Comparison of ENCODE assay signal across 26 cellular contexts in the genomic region with DNA sequence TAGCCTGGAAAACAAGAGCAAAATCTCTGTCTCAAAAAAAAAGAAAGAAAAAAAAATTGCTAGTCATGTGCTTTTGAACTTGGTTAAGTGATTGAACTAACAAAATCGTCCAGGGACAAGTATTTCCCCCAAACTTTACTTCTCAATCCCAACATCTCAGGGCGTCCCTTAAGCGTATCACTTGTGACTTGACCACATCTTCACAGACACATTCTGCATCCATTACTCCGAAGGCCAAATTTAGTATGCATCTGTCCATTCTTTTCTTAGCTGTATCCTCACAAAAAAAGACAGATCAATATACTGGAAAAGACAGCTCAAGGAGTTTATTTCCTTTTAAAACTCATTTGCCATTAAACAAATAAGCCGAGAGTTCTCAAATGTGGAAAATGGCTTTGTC. TPM values are rescaled to one million over a fixed set of nuclear protein-coding genes. Genes with fewer than 3 reads are reported as not detected.
DNase-seq lines count a peak whose midpoint lies in the region; ATAC-seq, FAIRE-seq and TF ChIP-seq lines count a peak whose summit lies in the region.
"Had no signal": no experiment of that assay in that cellular context is flagged by ENCODE, and none has a peak within 500 bp of the region (broad histone marks: within the 10 kb centered on the region; RNA-seq: fewer than 3 reads in every experiment).

No MANE protein-coding gene starts in this region.

- H3K4me3 Mint-ChIP-seq in MCF 10A (ENCODE audit: unreplicated experiment) (no peak overlapping the region), nephron (no peak overlapping the region)
- H3K4me3 Mint-ChIP-seq: activated CD4-positive, alpha-beta memory T cell treated with anti-CD3 and anti-CD28 coated beads for 36 hours; activated naive CD4-positive, alpha-beta T cell treated with anti-CD3 and anti-CD28 coated beads, Interleukin-2, amount 10 ng/mL, durations not matched to agents 7 days and 5 days; brain; CD4-positive, alpha-beta memory T cell; IgD-negative memory B cell; T-helper 2 cell treated with Interferon-gamma antibody and Interleukin-4, amounts not matched to agents 5 μg/mL and 100 μg/mL, for 36 hours had no signal

- H3K27ac Mint-ChIP-seq in MCF 10A (ENCODE audit: low read depth, unreplicated experiment) (peak overlapping the region; percentile 67), nephron (peak overlapping the region; percentile 38 to 86 (median 75))
- H3K27ac Mint-ChIP-seq: activated CD4-positive, alpha-beta memory T cell treated with anti-CD3 and anti-CD28 coated beads for 36 hours; activated naive CD4-positive, alpha-beta T cell treated with anti-CD3 and anti-CD28 coated beads, Interleukin-2, amount 10 ng/mL, durations not matched to agents 7 days and 5 days; T-helper 2 cell treated with Interferon-gamma antibody and Interleukin-4, amounts not matched to agents 5 μg/mL and 100 μg/mL, for 36 hours had no signal

- H3K27me3 ChIP-seq in breast epithelium (no peaks in the 10 kb centered on the region), mammary epithelial cell (ENCODE audit: insufficient read depth, low read length) (no peaks in the 10 kb centered on the region)
- H3K27me3 ChIP-seq: neutrophil, right lobe of liver had no signal

- no peak for ATAC-seq in GM19328 (IDR thresholded peaks at IDR 0.05; ENCODE audit: unreplicated experiment)
- ATAC-seq: left lobe of liver, right lobe of liver, Right ventricle myocardium inferior had no signal

- POLR2A ChIA-PET in MCF 10A (lab: Yijun Ruan, JAX), result interaction anchor here (1.3 to 2.1 kb wide), 6 partner anchors 8 to 46 kb away, joined by 5 to 13 read pairs (median 8); a partner anchor contains a TSS

- dilution Hi-C loops in mammary epithelial cell (cut with HindIII; ENCODE audit: low sequenced_read_pairs), result no loop called here

- H3K9me3 ChIP-seq in breast epithelium (no peaks in the 10 kb centered on the region), mammary epithelial cell (replicated peaks; ENCODE audit: insufficient read depth, low read length) (no peaks in the 10 kb centered on the region)
- H3K9me3 ChIP-seq: neutrophil, right lobe of liver had no signal

- no TSS peak for BruUV-seq in MCF 10A (replicated peaks; lab: Mats Ljungman, UMichigan)
- BruUV-seq in mammary epithelial cell (replicated peaks; lab: Mats Ljungman, UMichigan), result no TSS peak

- H4K20me1 ChIP-seq in mammary epithelial cell (ENCODE audit: insufficient read depth, low read length), result no peaks in the 10 kb centered on the region

- DNase-seq in MCF 10A (ENCODE audit: unreplicated experiment) (no peak), breast epithelium (ENCODE audit: low spot score in 2 of 2) (no peak), mammary epithelial cell (no peak), urothelium cell line (ENCODE audit: low spot score) (no peak), midbrain (lab: John Stamatoyannopoulos, UW) (no peak), AML-193 (lab: John Stamatoyannopoulos, UW) (no peak)
- DNase-seq: activated CD4-positive, alpha-beta memory T cell treated with anti-CD3 and anti-CD28 coated beads for 36 hours; activated CD4-positive, alpha-beta T cell treated with anti-CD3 and anti-CD28 coated beads for 1 hour; activated CD8-positive, alpha-beta memory T cell treated with anti-CD3 and anti-CD28 coated beads, Interleukin-2, amount 50 U/mL, for 48 hours; activated naive CD4-positive, alpha-beta T cell treated with anti-CD3 and anti-CD28 coated beads, Interleukin-2, amount 10 ng/mL, durations not matched to agents 7 days and 5 days; CD4-positive, alpha-beta memory T cell; NCI-H1048; NCI-H187; NCI-H2171 treated with DMSO at 0.1 percent for 48 hours; NCI-H510A; stimulated activated CD4-positive, alpha-beta T cell treated with anti-CD3 and anti-CD28 coated beads, Interleukin-15, amount 100 ng/mL, for 24 hours; stimulated activated CD4-positive, alpha-beta T cell treated with anti-CD3 and anti-CD28 coated beads, Interleukin-4, amount 100 ng/mL, for 4 hours had no signal

- TF ChIP-seq CTCF in MCF 10A (IDR thresholded peaks at IDR 0.05; ENCODE audit: unreplicated experiment) (no peak), breast epithelium (IDR thresholded peaks at IDR 0.05) (no peak), mammary epithelial cell (conservative IDR thresholded peaks at IDR 0.05 in 1 of 2, IDR thresholded peaks at IDR 0.05 in 1 of 2; ENCODE audit: extremely low read depth in 1 of 2, insufficient read depth in 1 of 2, low read depth in 1 of 2, low read length in 2 of 2) (no peak), nephron (IDR thresholded peaks at IDR 0.05; ENCODE audit: unreplicated experiment in 3 of 3) (no peak)

- H3K36me3 ChIP-seq in breast epithelium (no peaks in the 10 kb centered on the region), mammary epithelial cell (ENCODE audit: insufficient read depth, low read length) (no peaks in the 10 kb centered on the region)
- H3K36me3 ChIP-seq: right lobe of liver had no signal

- TF ChIP-seq POLR2A in breast epithelium (IDR thresholded peaks at IDR 0.05), result no peak

- H3K4me1 Mint-ChIP-seq in MCF 10A (ENCODE audit: insufficient read depth, unreplicated experiment) (peaks cover 7% of the 10 kb centered on the region), nephron (peaks cover 17% of the 10 kb centered on the region)

- intact Hi-C loops in MCF 10A (cut with micrococcal nuclease), result no loop called here
- intact Hi-C loops in breast epithelium (cut with DNase I; ENCODE audit: low total_unique reads), result no loop called here
- intact Hi-C loops in mammary epithelial cell (cut with micrococcal nuclease), result no loop called here

- CTCF ChIA-PET in MCF 10A (lab: Yijun Ruan, JAX) (interaction anchor here (0.5 to 0.8 kb wide), 2 partner anchors 26 to 46 kb away, joined by 3 to 4 read pairs; no protein-coding TSS in a partner anchor), mammary epithelial cell (lab: Charles Lee; ENCODE audit: low non-redundant PET) (no interaction called here)

- H3K79me2 ChIP-seq in mammary epithelial cell (ENCODE audit: insufficient read depth, low read length), result no peaks in the 10 kb centered on the region

- FAIRE-seq in urothelium cell line (lab: Jason Lieb, UNC), result no peak

- no peak overlapping the region for H3K4me3 ChIP-seq in breast epithelium
- no peak overlapping the region for H3K4me3 ChIP-seq in mammary epithelial cell (replicated peaks in 1 of 3; ENCODE audit: insufficient read depth in 1 of 3, low read depth in 2 of 3, low read length in 3 of 3)
- H3K4me3 ChIP-seq: right lobe of liver had no signal

- H3K27me3 Mint-ChIP-seq in MCF 10A (ENCODE audit: insufficient read depth, unreplicated experiment) (no peaks in the 10 kb centered on the region), nephron (ENCODE audit: low read depth) (peaks cover 3% of the 10 kb centered on the region)
- H3K27me3 Mint-ChIP-seq: activated CD4-positive, alpha-beta memory T cell treated with anti-CD3 and anti-CD28 coated beads for 36 hours; activated naive CD4-positive, alpha-beta T cell treated with anti-CD3 and anti-CD28 coated beads, Interleukin-2, amount 10 ng/mL, durations not matched to agents 7 days and 5 days; brain; CD4-positive, alpha-beta memory T cell; IgD-negative memory B cell had no signal

- H3K9ac ChIP-seq in mammary epithelial cell (ENCODE audit: insufficient read depth, low read length), result no peak overlapping the region

- H3K9me3 Mint-ChIP-seq in MCF 10A (ENCODE audit: unreplicated experiment), result no peaks in the 10 kb centered on the region
- H3K9me3 Mint-ChIP-seq in nephron, result no peaks in the 10 kb centered on the region
- H3K9me3 Mint-ChIP-seq: activated CD4-positive, alpha-beta memory T cell treated with anti-CD3 and anti-CD28 coated beads for 36 hours; activated naive CD4-positive, alpha-beta T cell treated with anti-CD3 and anti-CD28 coated beads, Interleukin-2, amount 10 ng/mL, durations not matched to agents 7 days and 5 days; brain; CD4-positive, alpha-beta memory T cell; IgD-negative memory B cell; T-helper 2 cell treated with Interferon-gamma antibody and Interleukin-4, amounts not matched to agents 5 μg/mL and 100 μg/mL, for 36 hours had no signal

- H2AFZ ChIP-seq in mammary epithelial cell (ENCODE audit: low read depth, low read length), result no peak overlapping the region

- WGBS in mammary epithelial cell (ENCODE audit: low coverage, missing lambda C conversion rate), result 90% methylated on average over 5 of the region's 5 CpGs

- no peak overlapping the region for H3K4me2 ChIP-seq in mammary epithelial cell (ENCODE audit: insufficient read depth, low read depth, low read length)

- H3K27ac ChIP-seq in breast epithelium, result no peak overlapping the region
- H3K27ac ChIP-seq in mammary epithelial cell (ENCODE audit: insufficient read depth, low read depth, low read length), result peak overlapping the region; percentile 7
- H3K27ac ChIP-seq: neutrophil, right lobe of liver had no signal

- peaks cover 24% of the 10 kb centered on the region for H3K36me3 Mint-ChIP-seq in MCF 10A (ENCODE audit: insufficient read depth, unreplicated experiment)
- peaks cover 24% of the 10 kb centered on the region for H3K36me3 Mint-ChIP-seq in nephron (ENCODE audit: low read depth)
- H3K36me3 Mint-ChIP-seq: IgD-negative memory B cell had no signal

- in situ Hi-C loops in mammary epithelial cell (cut with MboI; ENCODE audit: low sequenced_read_pairs in 2 of 2), result no loop called here

- H3K4me1 ChIP-seq in breast epithelium (no peaks in the 10 kb centered on the region), mammary epithelial cell (ENCODE audit: insufficient read depth, low read length) (peaks cover 15% of the 10 kb centered on the region)
- H3K4me1 ChIP-seq: right lobe of liver had no signal

RNA-seq across cellular contexts. Expression of a gene that starts 5.9 kb away (rescaled TPM):
- total RNA-seq in MCF 10A (2022) (342 and 360 TPM in 2 replicates), breast epithelium (10 to 100 TPM in 2 of 3 donors, 1 to 10 TPM in 1; 9.9 to 30.5 (median 24.9) TPM), mammary epithelial cell (100 to 1,000 TPM; 107 to 223 TPM)
- polyA plus RNA-seq in mammary epithelial cell, result 280 TPM
- 110 TPM for polyA minus RNA-seq in mammary epithelial cell

RNA-seq across cellular contexts. Expression of a gene that starts 22.5 kb away (rescaled TPM):
- 186 and 194 TPM in 2 replicates for total RNA-seq in MCF 10A (2022)
- 10 to 100 TPM; 68.8 to 78.6 (median 74.6) TPM for total RNA-seq in breast epithelium
- 100 to 1,000 TPM in 1 of 2 donors, 10 to 100 TPM in 1; 49.7 to 279 TPM for total RNA-seq in mammary epithelial cell
- polyA plus RNA-seq in mammary epithelial cell, result 71.8 TPM
- polyA minus RNA-seq in mammary epithelial cell, result 141 TPM

RNA-seq across cellular contexts. Expression of a gene that starts 28.7 kb away (rescaled TPM):
- total RNA-seq in MCF 10A (2022) (105 and 113 TPM in 2 replicates), breast epithelium (100 to 1,000 TPM in 1 of 3 donors, 10 to 100 TPM in 2; 79.6 to 106 (median 91.4) TPM), mammary epithelial cell (10 to 100 TPM; 45.7 to 65.7 TPM)
- polyA plus RNA-seq in mammary epithelial cell, result 37.9 TPM
- 27.5 TPM for polyA minus RNA-seq in mammary epithelial cell

RNA-seq across cellular contexts. Expression of a gene that starts 45.3 kb away (rescaled TPM):
- total RNA-seq in MCF 10A (2022) (42.3 and 49.2 TPM in 2 replicates), breast epithelium (10 to 100 TPM; 37.1 to 40.2 (median 37.7) TPM), mammary epithelial cell (10 to 100 TPM; 28.2 to 60.8 TPM)
- polyA plus RNA-seq in mammary epithelial cell, result 75.8 TPM
- 144 TPM for polyA minus RNA-seq in mammary epithelial cell

RNA-seq across cellular contexts. Expression of a gene that starts 50.4 kb away (rescaled TPM):
- total RNA-seq in MCF 10A (2022) (9.3 and 13.3 TPM in 2 replicates), breast epithelium (1 to 10 TPM; 3.4 to 6.7 (median 5.6) TPM), mammary epithelial cell (1 to 10 TPM; 2.8 to 8.3 TPM)
- 8.6 TPM for polyA plus RNA-seq in mammary epithelial cell
- polyA minus RNA-seq in mammary epithelial cell, result 4.9 TPM
